In the genomic region with DNA sequence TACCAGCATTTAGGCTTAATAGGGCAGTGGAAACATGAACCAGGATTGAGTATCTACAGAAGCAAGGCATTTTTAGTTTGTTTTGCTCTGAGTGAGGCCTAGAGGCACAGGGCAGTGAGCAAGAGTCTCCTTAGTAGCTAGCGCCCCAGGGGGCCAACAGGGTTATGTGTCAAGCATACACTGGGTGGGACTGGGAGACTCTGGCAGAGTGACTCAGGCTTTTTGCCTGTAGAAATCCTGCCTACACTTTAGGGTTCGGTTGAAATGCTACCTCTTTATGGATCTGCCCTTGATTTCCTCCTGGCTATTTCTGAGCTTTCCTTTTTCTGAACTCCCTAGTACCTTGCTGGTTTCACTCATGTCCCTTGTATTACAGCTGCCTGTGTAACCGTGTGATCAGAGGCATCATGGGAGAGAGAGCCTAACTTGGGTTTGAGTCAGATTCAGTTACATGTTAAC, we compare ENCODE assay signal across 9 cellular contexts.
DNase-seq lines count a peak whose midpoint lies in the region; ATAC-seq lines count a peak whose summit lies in the region.
"Had no signal": no experiment of that assay in that cellular context is flagged by ENCODE, and none has a peak within 500 bp of the region (broad histone marks: within the 10 kb centered on the region; RNA-seq: fewer than 3 reads in every experiment).

No MANE protein-coding gene starts in this region.

- intact Hi-C loops in Right ventricle myocardium inferior (cut with DNase I) = loop anchor here (5.0 to 10.0 kb wide), 3 partner anchors 80 to 418 kb away; no protein-coding TSS in a partner anchor

- H3K27me3 ChIP-seq in skeletal muscle tissue (ENCODE audit: control insufficient read depth in 3 of 3, insufficient read depth in 3 of 3, low read length in 3 of 3) = no peaks in the 10 kb centered on the region

- ATAC-seq in Right ventricle myocardium inferior = peak; percentile 77
- no peak for ATAC-seq in GM21576 (IDR thresholded peaks at IDR 0.05; ENCODE audit: unreplicated experiment)
- ATAC-seq in HG02678 (IDR thresholded peaks at IDR 0.05; ENCODE audit: unreplicated experiment) = no peak

- H3K27ac ChIP-seq in skeletal muscle tissue (ENCODE audit: low read depth, low read length) = peak overlapping the region; percentile 5
- H3K27ac ChIP-seq: 22Rv1 had no signal

- H3K9me3 ChIP-seq in skeletal muscle tissue (ENCODE audit: control insufficient read depth in 3 of 3, low read length in 3 of 3) = no peaks in the 10 kb centered on the region

- DNase-seq in DMS 273 (lab: John Stamatoyannopoulos, UW; ENCODE audit: unreplicated experiment) = peak; percentile 7
- DNase-seq in DMS 273 treated with DMSO at 0.1 percent for 48 hours (lab: John Stamatoyannopoulos, UW) = no peak
- DNase-seq in SIG-M5 treated with dmso at 0.1 percent for 504 hours (lab: John Stamatoyannopoulos, UW; ENCODE audit: unreplicated experiment) = peak; percentile 62
- peak; percentile 78 for DNase-seq in Right ventricle myocardium inferior (ENCODE audit: missing footprints)
- DNase-seq in D341Med (ENCODE audit: low spot score) = no peak

- H3K36me3 ChIP-seq in skeletal muscle tissue (ENCODE audit: control insufficient read depth in 3 of 3, insufficient read depth in 3 of 3, low read length in 3 of 3) = peaks cover 2 to 18% (median 11%) of the 10 kb centered on the region in 3 donors

- peak overlapping the region in 1 of 3 donors; percentile 32 for H3K4me3 ChIP-seq in skeletal muscle tissue (ENCODE audit: low read length in 3 of 3)

- peak overlapping the region in 1 of 3 donors; percentile 2 for H3K9ac ChIP-seq in skeletal muscle tissue (ENCODE audit: low read depth in 1 of 3, low read length in 3 of 3)

- H3K4me1 ChIP-seq in skeletal muscle tissue (ENCODE audit: control insufficient read depth in 3 of 3, insufficient read depth in 3 of 3, low read length in 3 of 3) = peaks cover 14 to 16% (median 14%) of the 10 kb centered on the region in 3 donors

Comparison
In these comparisons a context has a peak if more than half of its experiments do, and no peak if none do; other contexts are left out.
1. DNase-seq: peak in DMS 273 (single experiment), SIG-M5 treated with dmso at 0.1 percent for 504 hours (single experiment) and Right ventricle myocardium inferior (single experiment); none in DMS 273 treated with DMSO at 0.1 percent for 48 hours (single experiment) and D341Med (single experiment).